In genomic region chr6:146870765-146871164, GRCh38 we compare ENCODE assay signal across 14 cellular contexts.
DNase-seq lines count a peak whose midpoint lies in the region; ATAC-seq and TF ChIP-seq lines count a peak whose summit lies in the region.
"Had no signal": no experiment of that assay in that cellular context is flagged by ENCODE, and none has a peak within 500 bp of the region (broad histone marks: within the 10 kb centered on the region; RNA-seq: fewer than 3 reads in every experiment).

No MANE protein-coding gene starts in this region.

- H3K27ac Mint-ChIP-seq in naive thymus-derived CD4-positive, alpha-beta T cell: no peak overlapping the region

- H3K4me3 ChIP-seq in naive thymus-derived CD4-positive, alpha-beta T cell (ENCODE audit: low read length): no peak overlapping the region
- H3K4me3 ChIP-seq: PC-9 had no signal

- DNase-seq in naive thymus-derived CD4-positive, alpha-beta T cell: no peak
- DNase-seq in GF-D8 (lab: John Stamatoyannopoulos, UW) (no peak), NK-92 (lab: John Stamatoyannopoulos, UW; ENCODE audit: unreplicated experiment) (no peak)
- no peak for DNase-seq in stimulated activated CD4-positive, alpha-beta T cell treated with anti-CD3 and anti-CD28 coated beads, Interleukin-4, amount 100 ng/mL, for 1 hour
- DNase-seq: activated T-cell treated with anti-CD3 and anti-CD28 coated beads, Interleukin-2, amount 50 U/mL, for 1 hour; hippocampal formation; mammary epithelial cell; PC-9; stimulated activated CD4-positive, alpha-beta T cell treated with anti-CD3 and anti-CD28 coated beads, Interleukin-2, amount 100 ng/mL, for 24 hours had no signal

- H3K36me3 Mint-ChIP-seq in naive thymus-derived CD4-positive, alpha-beta T cell: peaks cover 0 to 3% (median 0%) of the 10 kb centered on the region in 5 donors

- H3K4me3 Mint-ChIP-seq in naive thymus-derived CD4-positive, alpha-beta T cell: no peak overlapping the region

- CTCF ChIA-PET in naive thymus-derived CD4-positive, alpha-beta T cell (lab: Charles Lee): no interaction called here

- H3K9me3 ChIP-seq in naive thymus-derived CD4-positive, alpha-beta T cell (ENCODE audit: control insufficient read depth in 2 of 3, low read length in 3 of 3): no peaks in the 10 kb centered on the region

- peaks cover 0 to 6% (median 0%) of the 10 kb centered on the region in 7 donors for H3K4me1 Mint-ChIP-seq in naive thymus-derived CD4-positive, alpha-beta T cell

- POLR2A ChIA-PET in naive thymus-derived CD4-positive, alpha-beta T cell (lab: Charles Lee): no interaction called here

- H3K36me3 ChIP-seq in naive thymus-derived CD4-positive, alpha-beta T cell (ENCODE audit: control insufficient read depth in 2 of 3, insufficient read depth in 3 of 3, low read length in 3 of 3): no peaks in the 10 kb centered on the region

- H3K4me1 ChIP-seq in naive thymus-derived CD4-positive, alpha-beta T cell (ENCODE audit: control insufficient read depth in 2 of 2, insufficient read depth in 2 of 2, low read length in 2 of 2): no peaks in the 10 kb centered on the region

- H3K27me3 ChIP-seq in naive thymus-derived CD4-positive, alpha-beta T cell (ENCODE audit: control insufficient read depth in 2 of 2, insufficient read depth in 2 of 2, low read length in 2 of 2): no peaks in the 10 kb centered on the region

- H3K9me3 Mint-ChIP-seq in naive thymus-derived CD4-positive, alpha-beta T cell: peaks cover 0 to 3% (median 0%) of the 10 kb centered on the region in 11 donors

- no peak overlapping the region for H3K27ac ChIP-seq in naive thymus-derived CD4-positive, alpha-beta T cell (ENCODE audit: low read depth, low read length)
- H3K27ac ChIP-seq: KMS-11, PC-9 had no signal

- peaks cover 0 to 3% (median 0%) of the 10 kb centered on the region in 5 donors for H3K27me3 Mint-ChIP-seq in naive thymus-derived CD4-positive, alpha-beta T cell

- intact Hi-C loops in naive thymus-derived CD4-positive, alpha-beta T cell (cut with micrococcal nuclease): no loop called here

- ATAC-seq in GM18909 (IDR thresholded peaks at IDR 0.05; ENCODE audit: poor library complexity, unreplicated experiment): peak; percentile 93
- peak; percentile 80 for ATAC-seq in GM21576 (IDR thresholded peaks at IDR 0.05; ENCODE audit: unreplicated experiment)
- ATAC-seq in HG03175 (IDR thresholded peaks at IDR 0.05; ENCODE audit: unreplicated experiment): peak; percentile 60
- peak; percentile 37 for ATAC-seq in naive thymus-derived CD4-positive, alpha-beta T cell
- ATAC-seq in SK-N-SH treated with all-trans-retinoic acid at 6 μM for 48 hours: no peak

TF ChIP-seq in SK-N-SH treated with all-trans-retinoic acid at 6 μM for 48 hours, 23 proteins besides CTCF, POLR2A, EP300 and RAD21:
- no peak for TF ChIP-seq OSR1 (CRISPR knock-in tag; IDR thresholded peaks at IDR 0.05)
- no peak for TF ChIP-seq ZNF70 (CRISPR knock-in tag; IDR thresholded peaks at IDR 0.05)
- no peak for TF ChIP-seq ESRRG (CRISPR knock-in tag; IDR thresholded peaks at IDR 0.05)
- no peak for TF ChIP-seq ZNF8 (CRISPR knock-in tag; IDR thresholded peaks at IDR 0.05)
- TF ChIP-seq CREB5 (CRISPR knock-in tag; IDR thresholded peaks at IDR 0.05; ENCODE audit: low read depth): no peak
- no peak for TF ChIP-seq CSDC2 (CRISPR knock-in tag; IDR thresholded peaks at IDR 0.05)
- TF ChIP-seq PATZ1 (CRISPR knock-in tag; IDR thresholded peaks at IDR 0.05; ENCODE audit: borderline replicate concordance): no peak
- TF ChIP-seq, protein P1, sequence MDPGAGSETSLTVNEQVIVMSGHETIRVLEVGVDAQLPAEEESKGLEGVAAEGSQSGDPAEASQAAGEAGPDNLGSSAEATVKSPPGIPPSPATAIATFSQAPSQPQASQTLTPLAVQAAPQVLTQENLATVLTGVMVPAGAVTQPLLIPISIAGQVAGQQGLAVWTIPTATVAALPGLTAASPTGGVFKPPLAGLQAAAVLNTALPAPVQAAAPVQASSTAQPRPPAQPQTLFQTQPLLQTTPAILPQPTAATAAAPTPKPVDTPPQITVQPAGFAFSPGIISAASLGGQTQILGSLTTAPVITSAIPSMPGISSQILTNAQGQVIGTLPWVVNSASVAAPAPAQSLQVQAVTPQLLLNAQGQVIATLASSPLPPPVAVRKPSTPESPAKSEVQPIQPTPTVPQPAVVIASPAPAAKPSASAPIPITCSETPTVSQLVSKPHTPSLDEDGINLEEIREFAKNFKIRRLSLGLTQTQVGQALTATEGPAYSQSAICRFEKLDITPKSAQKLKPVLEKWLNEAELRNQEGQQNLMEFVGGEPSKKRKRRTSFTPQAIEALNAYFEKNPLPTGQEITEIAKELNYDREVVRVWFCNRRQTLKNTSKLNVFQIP (CRISPR knock-in tag; IDR thresholded peaks at IDR 0.05; ENCODE audit: borderline replicate concordance, low read depth): no peak
- no peak for TF ChIP-seq TOX (CRISPR knock-in tag; IDR thresholded peaks at IDR 0.05; ENCODE audit: borderline replicate concordance)
- no peak for TF ChIP-seq PPARA (CRISPR knock-in tag; IDR thresholded peaks at IDR 0.05; ENCODE audit: borderline replicate concordance)
- no peak for TF ChIP-seq BACH2 (CRISPR knock-in tag; IDR thresholded peaks at IDR 0.05; ENCODE audit: borderline replicate concordance)
- TF ChIP-seq SNAI2 (CRISPR knock-in tag; IDR thresholded peaks at IDR 0.05): no peak
- no peak for TF ChIP-seq ZFP3 (CRISPR knock-in tag; IDR thresholded peaks at IDR 0.05)
- no peak for TF ChIP-seq GLIS3 (CRISPR knock-in tag; IDR thresholded peaks at IDR 0.05)
- no peak for TF ChIP-seq ZFP30 (CRISPR knock-in tag; IDR thresholded peaks at IDR 0.05)
- no peak for TF ChIP-seq ZNF565 (CRISPR knock-in tag; conservative IDR thresholded peaks at IDR 0.05; ENCODE audit: low read depth)
- TF ChIP-seq TCF4 (CRISPR knock-in tag; IDR thresholded peaks at IDR 0.05; ENCODE audit: borderline replicate concordance): no peak
TF ChIP-seq in SK-N-SH treated with all-trans-retinoic acid at 6 μM for 48 hours: peak in this region for 0.
